ENCODE assay signal across 10 cellular contexts in genomic region chr10:47315426-47315825, GRCh38. TPM values are rescaled to one million over a fixed set of nuclear protein-coding genes. Genes with fewer than 3 reads are reported as not detected.
"Had no signal": no experiment of that assay in that cellular context is flagged by ENCODE, and none has a peak within 500 bp of the region (broad histone marks: within the 10 kb centered on the region; RNA-seq: fewer than 3 reads in every experiment).

No MANE protein-coding gene starts in this region.

- DNase-seq: H9, HCEC 1CT, KBM-7 had no signal

- ATAC-seq: GM23338, HepG2 had no signal

- H3K27ac ChIP-seq: HL-60, KMS-11 had no signal

- H3K4me3 ChIP-seq: GM23338 had no signal

RNA-seq across cellular contexts. Expression of gene GDF2, which starts 6.8 kb away (rescaled TPM):
- total RNA-seq: GM23338, H1, H9, HepG2, HT1080 had no signal
- polyA plus RNA-seq: GM23338, H1, HepG2, IgD-negative memory B cell had no signal

RNA-seq across cellular contexts. Expression of gene GDF10, which starts 15.4 kb away (rescaled TPM):
- total RNA-seq: HepG2, HT1080 had no signal
- polyA plus RNA-seq: GM23338, IgD-negative memory B cell had no signal

RNA-seq across cellular contexts. Expression of gene RBP3, which starts 32.7 kb away (rescaled TPM):
- total RNA-seq: GM23338, H1, H9, HepG2, HT1080 had no signal
- polyA plus RNA-seq: GM23338, H1, HepG2, IgD-negative memory B cell had no signal
